9 cellular contexts compared by ENCODE assay signal in the genomic region with DNA sequence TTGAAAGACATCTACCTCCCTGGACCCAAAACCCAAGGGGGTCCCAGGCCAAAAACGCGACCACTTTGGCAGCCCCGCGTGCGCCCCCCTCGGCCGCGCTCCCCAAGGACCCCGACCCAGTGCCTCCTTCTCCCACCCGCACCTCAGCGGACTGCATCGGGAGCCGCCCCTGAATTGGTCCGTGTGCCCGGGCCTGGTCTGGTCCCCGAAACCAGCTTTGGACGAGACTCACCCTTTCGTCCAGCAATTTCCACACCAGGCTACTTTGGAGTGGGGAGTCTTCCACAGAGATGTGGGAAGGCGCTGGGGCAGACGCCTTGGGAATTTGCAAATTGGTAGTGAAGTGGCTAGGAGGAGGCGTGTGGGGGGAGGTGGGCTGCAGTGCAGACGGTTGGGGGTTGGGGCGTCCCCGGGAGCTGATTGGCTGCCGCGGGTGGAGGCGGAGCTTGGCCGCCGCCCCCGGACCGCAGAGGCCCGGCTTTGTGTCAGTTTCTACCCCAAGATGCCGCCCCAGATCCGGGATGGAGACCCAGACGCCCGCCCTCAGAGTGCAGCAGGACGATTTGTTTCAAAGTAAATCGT. TPM values are rescaled to one million over a fixed set of nuclear protein-coding genes. Genes with fewer than 3 reads are reported as not detected.
DNase-seq lines count a peak whose midpoint lies in the region; ATAC-seq, FAIRE-seq and TF ChIP-seq lines count a peak whose summit lies in the region.
"Had no signal": no experiment of that assay in that cellular context is flagged by ENCODE, and none has a peak within 500 bp of the region (broad histone marks: within the 10 kb centered on the region; RNA-seq: fewer than 3 reads in every experiment).

No MANE protein-coding gene starts in this region.

- ATAC-seq in GM21717 (IDR thresholded peaks at IDR 0.05; ENCODE audit: unreplicated experiment) (peak; percentile 88), sciatic nerve (peak; percentile 89)

- DNase-seq in astrocyte of the cerebellum (ENCODE audit: low read depth) (peak; percentile 37), hypothalamus (lab: John Stamatoyannopoulos, UW) (peak in 50 of 51 donors; percentile 50 to 93 (median 78)), sciatic nerve (ENCODE audit: low spot score) (peak; percentile 78), NOMO-1 (lab: John Stamatoyannopoulos, UW; ENCODE audit: unreplicated experiment in 2 of 2) (no peak), RCC 7860 (ENCODE audit: low spot score) (no peak)

- H3K4me3 ChIP-seq in GM12875 (ENCODE audit: low read depth, low read length), result peak overlapping the region; percentile 68
- peak overlapping the region; percentile 97 for H3K4me3 ChIP-seq in HUES6 (ENCODE audit: low read depth, low read length)
- H3K4me3 ChIP-seq in astrocyte of the cerebellum (ENCODE audit: low read depth, low read length), result peak overlapping the region; percentile 78

- in situ Hi-C loops in astrocyte of the cerebellum (cut with HindIII; ENCODE audit: low sequenced_read_pairs), result no loop called here

- peaks cover 3% of the 10 kb centered on the region; the same call in 1 of the 2 replicates for H3K27me3 ChIP-seq in HUES6 (ENCODE audit: control insufficient read depth, insufficient read depth, low read length)

- intact Hi-C loops in sciatic nerve (cut with DNase I), result no loop called here

- TF ChIP-seq CTCF in GM12875 (IDR thresholded peaks at IDR 0.05; ENCODE audit: borderline replicate concordance, insufficient read depth, low read depth, low read length) (no peak), astrocyte of the cerebellum (IDR thresholded peaks at IDR 0.05; ENCODE audit: low read depth, low read length, missing control alignments) (no peak)

- peak overlapping the region; percentile 85 for H3K9ac ChIP-seq in HUES6 (ENCODE audit: low read length)

- H3K36me3 ChIP-seq in HUES6 (ENCODE audit: control insufficient read depth, insufficient read depth, low read length), result peaks cover 8% of the 10 kb centered on the region

- FAIRE-seq in RCC 7860 (lab: Jason Lieb, UNC), result no peak

- H3K27ac ChIP-seq in HUES6 (ENCODE audit: low read depth, low read length), result no peak overlapping the region; the same call in 1 of the 2 replicates

- H3K9me3 ChIP-seq in HUES6 (ENCODE audit: control insufficient read depth, insufficient read depth, low read depth, low read length), result 0 out of 2 replicates have a peak, but pooled peaks cover 6% of the 10 kb centered on the region

- peaks cover 9% of the 10 kb centered on the region; the same call in 1 of the 2 replicates for H3K4me1 ChIP-seq in HUES6 (ENCODE audit: control insufficient read depth, insufficient read depth, low read length)

RNA-seq across cellular contexts. Expression of gene TCAF1, which starts 16.9 kb away (rescaled TPM):
- 44.5 TPM for total RNA-seq in sciatic nerve

RNA-seq across cellular contexts. Expression of gene OR2F2, which starts 50.0 kb away (rescaled TPM):
- total RNA-seq in sciatic nerve, result not detected
- total RNA-seq: subcutaneous adipose tissue had no signal

Comparison
In these comparisons a context has a peak if more than half of its experiments do, and no peak if none do; other contexts are left out.
1. DNase-seq: peak in astrocyte of the cerebellum (single experiment), hypothalamus (50 of 51) and sciatic nerve (single experiment); none in NOMO-1 (0 of 2) and RCC 7860 (single experiment).
2. Peak in every context shown above with its lines, with median percentiles within 50 percentile points of each other: H3K4me3 ChIP-seq.